1 cellular context compared by ENCODE assay signal in the genomic region with DNA sequence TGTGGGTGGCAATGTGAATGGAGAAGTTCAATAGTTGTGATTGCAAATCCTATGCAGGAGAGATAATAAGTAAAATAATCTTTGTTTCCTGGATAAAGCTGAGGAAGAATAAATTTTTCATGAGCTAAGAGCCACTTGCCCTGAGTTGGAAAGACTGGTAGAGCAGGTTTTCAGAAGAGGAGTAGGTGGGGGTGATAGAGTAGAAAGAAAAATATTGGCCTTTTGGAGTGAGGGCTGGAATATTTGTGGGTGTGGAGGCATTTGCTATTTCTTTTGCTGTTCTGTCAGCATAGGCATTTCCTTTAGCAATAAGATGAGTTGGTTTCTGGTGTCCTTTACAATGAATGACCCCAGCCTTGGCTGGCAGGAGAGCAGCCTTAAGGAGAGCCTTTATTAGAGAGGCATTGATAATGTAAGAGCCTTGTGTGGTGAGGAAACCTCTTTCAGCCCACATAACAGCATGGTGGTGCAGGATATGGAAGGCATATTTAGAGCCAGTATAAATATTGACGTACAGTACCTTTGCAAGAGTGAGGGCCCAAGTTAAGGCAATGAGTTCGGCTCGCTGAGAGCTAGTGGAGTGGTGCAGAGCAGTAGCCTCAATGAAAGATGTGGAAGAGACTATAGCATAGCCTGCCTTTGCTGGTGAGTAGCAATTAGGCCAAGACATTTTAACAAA.
TF ChIP-seq lines count a peak whose summit lies in the region.

No MANE protein-coding gene starts in this region.

TF ChIP-seq in WTC11, 78 proteins besides CTCF, POLR2A, EP300 and RAD21 (continued from another document):
- TF ChIP-seq, protein P1, sequence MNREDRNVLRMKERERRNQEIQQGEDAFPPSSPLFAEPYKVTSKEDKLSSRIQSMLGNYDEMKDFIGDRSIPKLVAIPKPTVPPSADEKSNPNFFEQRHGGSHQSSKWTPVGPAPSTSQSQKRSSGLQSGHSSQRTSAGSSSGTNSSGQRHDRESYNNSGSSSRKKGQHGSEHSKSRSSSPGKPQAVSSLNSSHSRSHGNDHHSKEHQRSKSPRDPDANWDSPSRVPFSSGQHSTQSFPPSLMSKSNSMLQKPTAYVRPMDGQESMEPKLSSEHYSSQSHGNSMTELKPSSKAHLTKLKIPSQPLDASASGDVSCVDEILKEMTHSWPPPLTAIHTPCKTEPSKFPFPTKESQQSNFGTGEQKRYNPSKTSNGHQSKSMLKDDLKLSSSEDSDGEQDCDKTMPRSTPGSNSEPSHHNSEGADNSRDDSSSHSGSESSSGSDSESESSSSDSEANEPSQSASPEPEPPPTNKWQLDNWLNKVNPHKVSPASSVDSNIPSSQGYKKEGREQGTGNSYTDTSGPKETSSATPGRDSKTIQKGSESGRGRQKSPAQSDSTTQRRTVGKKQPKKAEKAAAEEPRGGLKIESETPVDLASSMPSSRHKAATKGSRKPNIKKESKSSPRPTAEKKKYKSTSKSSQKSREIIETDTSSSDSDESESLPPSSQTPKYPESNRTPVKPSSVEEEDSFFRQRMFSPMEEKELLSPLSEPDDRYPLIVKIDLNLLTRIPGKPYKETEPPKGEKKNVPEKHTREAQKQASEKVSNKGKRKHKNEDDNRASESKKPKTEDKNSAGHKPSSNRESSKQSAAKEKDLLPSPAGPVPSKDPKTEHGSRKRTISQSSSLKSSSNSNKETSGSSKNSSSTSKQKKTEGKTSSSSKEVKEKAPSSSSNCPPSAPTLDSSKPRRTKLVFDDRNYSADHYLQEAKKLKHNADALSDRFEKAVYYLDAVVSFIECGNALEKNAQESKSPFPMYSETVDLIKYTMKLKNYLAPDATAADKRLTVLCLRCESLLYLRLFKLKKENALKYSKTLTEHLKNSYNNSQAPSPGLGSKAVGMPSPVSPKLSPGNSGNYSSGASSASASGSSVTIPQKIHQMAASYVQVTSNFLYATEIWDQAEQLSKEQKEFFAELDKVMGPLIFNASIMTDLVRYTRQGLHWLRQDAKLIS (CRISPR knock-in tag; IDR thresholded peaks at IDR 0.05; ENCODE audit: borderline replicate concordance): no peak
- TF ChIP-seq FOXP4 (CRISPR knock-in tag; IDR thresholded peaks at IDR 0.05) (no peak), KAT7 (CRISPR knock-in tag; IDR thresholded peaks at IDR 0.05; ENCODE audit: borderline replicate concordance) (no peak), EMX1 (CRISPR knock-in tag; IDR thresholded peaks at IDR 0.05) (no peak), RELA (CRISPR knock-in tag; IDR thresholded peaks at IDR 0.05; ENCODE audit: borderline replicate concordance) (no peak), ESRRA (CRISPR knock-in tag; IDR thresholded peaks at IDR 0.05; ENCODE audit: borderline replicate concordance) (no peak), ZSCAN18 (CRISPR knock-in tag; IDR thresholded peaks at IDR 0.05) (no peak), ZNF263 (CRISPR knock-in tag; IDR thresholded peaks at IDR 0.05; ENCODE audit: low read depth) (no peak), MXD4 (CRISPR knock-in tag; IDR thresholded peaks at IDR 0.05; ENCODE audit: borderline replicate concordance) (no peak), ETV6 (CRISPR knock-in tag; IDR thresholded peaks at IDR 0.05) (no peak)
- TF ChIP-seq, protein P2, sequence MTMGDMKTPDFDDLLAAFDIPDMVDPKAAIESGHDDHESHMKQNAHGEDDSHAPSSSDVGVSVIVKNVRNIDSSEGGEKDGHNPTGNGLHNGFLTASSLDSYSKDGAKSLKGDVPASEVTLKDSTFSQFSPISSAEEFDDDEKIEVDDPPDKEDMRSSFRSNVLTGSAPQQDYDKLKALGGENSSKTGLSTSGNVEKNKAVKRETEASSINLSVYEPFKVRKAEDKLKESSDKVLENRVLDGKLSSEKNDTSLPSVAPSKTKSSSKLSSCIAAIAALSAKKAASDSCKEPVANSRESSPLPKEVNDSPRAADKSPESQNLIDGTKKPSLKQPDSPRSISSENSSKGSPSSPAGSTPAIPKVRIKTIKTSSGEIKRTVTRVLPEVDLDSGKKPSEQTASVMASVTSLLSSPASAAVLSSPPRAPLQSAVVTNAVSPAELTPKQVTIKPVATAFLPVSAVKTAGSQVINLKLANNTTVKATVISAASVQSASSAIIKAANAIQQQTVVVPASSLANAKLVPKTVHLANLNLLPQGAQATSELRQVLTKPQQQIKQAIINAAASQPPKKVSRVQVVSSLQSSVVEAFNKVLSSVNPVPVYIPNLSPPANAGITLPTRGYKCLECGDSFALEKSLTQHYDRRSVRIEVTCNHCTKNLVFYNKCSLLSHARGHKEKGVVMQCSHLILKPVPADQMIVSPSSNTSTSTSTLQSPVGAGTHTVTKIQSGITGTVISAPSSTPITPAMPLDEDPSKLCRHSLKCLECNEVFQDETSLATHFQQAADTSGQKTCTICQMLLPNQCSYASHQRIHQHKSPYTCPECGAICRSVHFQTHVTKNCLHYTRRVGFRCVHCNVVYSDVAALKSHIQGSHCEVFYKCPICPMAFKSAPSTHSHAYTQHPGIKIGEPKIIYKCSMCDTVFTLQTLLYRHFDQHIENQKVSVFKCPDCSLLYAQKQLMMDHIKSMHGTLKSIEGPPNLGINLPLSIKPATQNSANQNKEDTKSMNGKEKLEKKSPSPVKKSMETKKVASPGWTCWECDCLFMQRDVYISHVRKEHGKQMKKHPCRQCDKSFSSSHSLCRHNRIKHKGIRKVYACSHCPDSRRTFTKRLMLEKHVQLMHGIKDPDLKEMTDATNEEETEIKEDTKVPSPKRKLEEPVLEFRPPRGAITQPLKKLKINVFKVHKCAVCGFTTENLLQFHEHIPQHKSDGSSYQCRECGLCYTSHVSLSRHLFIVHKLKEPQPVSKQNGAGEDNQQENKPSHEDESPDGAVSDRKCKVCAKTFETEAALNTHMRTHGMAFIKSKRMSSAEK (CRISPR knock-in tag; IDR thresholded peaks at IDR 0.05; ENCODE audit: borderline replicate concordance): no peak
- TF ChIP-seq, protein P3, sequence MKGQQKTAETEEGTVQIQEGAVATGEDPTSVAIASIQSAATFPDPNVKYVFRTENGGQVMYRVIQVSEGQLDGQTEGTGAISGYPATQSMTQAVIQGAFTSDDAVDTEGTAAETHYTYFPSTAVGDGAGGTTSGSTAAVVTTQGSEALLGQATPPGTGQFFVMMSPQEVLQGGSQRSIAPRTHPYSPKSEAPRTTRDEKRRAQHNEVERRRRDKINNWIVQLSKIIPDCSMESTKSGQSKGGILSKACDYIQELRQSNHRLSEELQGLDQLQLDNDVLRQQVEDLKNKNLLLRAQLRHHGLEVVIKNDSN (CRISPR knock-in tag; IDR thresholded peaks at IDR 0.05): no peak
- TF ChIP-seq, protein P4, sequence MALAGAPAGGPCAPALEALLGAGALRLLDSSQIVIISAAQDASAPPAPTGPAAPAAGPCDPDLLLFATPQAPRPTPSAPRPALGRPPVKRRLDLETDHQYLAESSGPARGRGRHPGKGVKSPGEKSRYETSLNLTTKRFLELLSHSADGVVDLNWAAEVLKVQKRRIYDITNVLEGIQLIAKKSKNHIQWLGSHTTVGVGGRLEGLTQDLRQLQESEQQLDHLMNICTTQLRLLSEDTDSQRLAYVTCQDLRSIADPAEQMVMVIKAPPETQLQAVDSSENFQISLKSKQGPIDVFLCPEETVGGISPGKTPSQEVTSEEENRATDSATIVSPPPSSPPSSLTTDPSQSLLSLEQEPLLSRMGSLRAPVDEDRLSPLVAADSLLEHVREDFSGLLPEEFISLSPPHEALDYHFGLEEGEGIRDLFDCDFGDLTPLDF (CRISPR knock-in tag; IDR thresholded peaks at IDR 0.05): no peak
